ENCODE assay signal across 12 cellular contexts in the genomic region with DNA sequence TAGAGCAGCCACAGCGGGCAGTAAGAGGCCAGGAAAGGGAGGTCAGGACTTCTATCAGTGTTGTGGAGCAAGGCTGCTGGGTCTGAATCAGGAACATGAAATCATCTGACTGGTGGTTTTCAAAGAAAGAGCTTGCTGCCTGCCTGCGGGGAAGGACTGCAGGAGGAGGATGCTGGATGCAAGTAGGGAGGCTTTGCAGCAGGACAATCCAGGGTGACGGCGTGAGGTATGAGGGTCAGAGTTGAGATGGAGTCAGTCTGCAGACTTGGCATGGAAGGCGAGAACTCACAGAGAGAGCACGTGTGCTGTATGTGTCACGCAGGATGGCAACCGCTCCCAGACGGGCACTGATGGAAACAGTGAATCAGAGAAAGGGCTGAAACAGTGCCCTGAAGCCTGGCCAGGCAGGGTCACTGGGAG. TPM values are rescaled to one million over a fixed set of nuclear protein-coding genes. Genes with fewer than 3 reads are reported as not detected.
DNase-seq lines count a peak whose midpoint lies in the region; ATAC-seq, FAIRE-seq and TF ChIP-seq lines count a peak whose summit lies in the region.
"Had no signal": no experiment of that assay in that cellular context is flagged by ENCODE, and none has a peak within 500 bp of the region (broad histone marks: within the 10 kb centered on the region; RNA-seq: fewer than 3 reads in every experiment).

No MANE protein-coding gene starts in this region.

- peak overlapping the region; percentile 37 for H3K27ac ChIP-seq in astrocyte (ENCODE audit: low read depth, low read length)
- H3K27ac ChIP-seq in thoracic aorta: peak overlapping the region; percentile 71 to 96
- H3K27ac ChIP-seq in MM.1S (ENCODE audit: low read length): no peak overlapping the region

- peak; percentile 70 for ATAC-seq in thoracic aorta (ENCODE audit: insufficient number of reproducible peaks, low FRiP score, low read depth)
- ATAC-seq in GM21381 (IDR thresholded peaks at IDR 0.05; ENCODE audit: unreplicated experiment): no peak

- TF ChIP-seq CTCF in astrocyte (IDR thresholded peaks at IDR 0.05; ENCODE audit: insufficient read depth, low read depth, low read length): no peak
- no peak for TF ChIP-seq CTCF in thoracic aorta (IDR thresholded peaks at IDR 0.05)
- TF ChIP-seq CTCF in MM.1S (IDR thresholded peaks at IDR 0.05; ENCODE audit: low read length): no peak

- H3K9me2 ChIP-seq in MM.1S (replicated peaks; ENCODE audit: insufficient read depth, low read length): no peaks in the 10 kb centered on the region

- no peaks in the 10 kb centered on the region for H3K27me3 Mint-ChIP-seq in astrocyte (ENCODE audit: low read depth, unreplicated experiment)

- H3K36me3 Mint-ChIP-seq in astrocyte (ENCODE audit: low read depth, unreplicated experiment): no peaks in the 10 kb centered on the region

- H3K36me3 ChIP-seq in astrocyte (ENCODE audit: insufficient read depth, low read length): no peaks in the 10 kb centered on the region
- H3K36me3 ChIP-seq in thoracic aorta: no peaks in the 10 kb centered on the region
- no peaks in the 10 kb centered on the region for H3K36me3 ChIP-seq in MM.1S (replicated peaks; ENCODE audit: insufficient read depth, low read length)

- H3K9ac ChIP-seq in astrocyte (ENCODE audit: low read length): peak overlapping the region; percentile 38
- H3K9ac ChIP-seq in MM.1S (ENCODE audit: low read length): no peak overlapping the region

- no peak overlapping the region for H3K4me3 Mint-ChIP-seq in astrocyte (ENCODE audit: unreplicated experiment)

- no peak for FAIRE-seq in astrocyte (lab: Jason Lieb, UNC)
- FAIRE-seq: frontal cortex had no signal

- DNase-seq in SIG-M5 treated with dmso at 0.1 percent for 504 hours (lab: John Stamatoyannopoulos, UW; ENCODE audit: unreplicated experiment) (peak; percentile 25), SIG-M5 (lab: John Stamatoyannopoulos, UW) (no peak), astrocyte (ENCODE audit: low read depth) (peak; percentile 72), left kidney (ENCODE audit: low read depth, low spot score) (peak; percentile 12), thoracic aorta (ENCODE audit: low spot score) (peak; percentile 45), activated T-cell treated with anti-CD3 and anti-CD28 coated beads for 4 hours (no peak), MM.1S (no peak)
- DNase-seq: 8988T, activated gamma-delta T cell, T-helper 9 cell had no signal

- H3K4me3 ChIP-seq in astrocyte (ENCODE audit: insufficient read depth, low read depth, low read length): no peak overlapping the region
- no peak overlapping the region for H3K4me3 ChIP-seq in thoracic aorta
- H3K4me3 ChIP-seq in MM.1S (ENCODE audit: low read length): no peak overlapping the region

- no peaks in the 10 kb centered on the region for H3K79me2 ChIP-seq in astrocyte (ENCODE audit: insufficient read depth, low read length)
- H3K79me2 ChIP-seq in MM.1S (ENCODE audit: low read length): no peaks in the 10 kb centered on the region

- no peaks in the 10 kb centered on the region for H3K27me3 ChIP-seq in astrocyte (ENCODE audit: insufficient read depth, low read length)
- H3K27me3 ChIP-seq in thoracic aorta (replicated peaks; ENCODE audit: insufficient read depth): no peaks in the 10 kb centered on the region
- no peaks in the 10 kb centered on the region for H3K27me3 ChIP-seq in MM.1S (replicated peaks; ENCODE audit: insufficient read depth, low read length)

- H3K4me1 Mint-ChIP-seq in astrocyte (ENCODE audit: low read depth, unreplicated experiment): peaks cover 31% of the 10 kb centered on the region

- H3K9me3 ChIP-seq in astrocyte (ENCODE audit: insufficient read depth, low read depth, low read length) (no peaks in the 10 kb centered on the region), thoracic aorta (no peaks in the 10 kb centered on the region), MM.1S (replicated peaks; ENCODE audit: insufficient read depth, low read length) (no peaks in the 10 kb centered on the region)

- H3K4me1 ChIP-seq in astrocyte (ENCODE audit: insufficient read depth, low read length) (peaks cover 73% of the 10 kb centered on the region), thoracic aorta (ENCODE audit: control insufficient read depth in 1 of 2, low read depth in 2 of 2) (peaks cover 29 to 83% of the 10 kb centered on the region in 2 donors), MM.1S (ENCODE audit: low read length) (no peaks in the 10 kb centered on the region; the same call in 1 of the 2 replicates)

- H3K9me3 Mint-ChIP-seq in astrocyte (ENCODE audit: unreplicated experiment): no peaks in the 10 kb centered on the region

- H3K27ac Mint-ChIP-seq in astrocyte (ENCODE audit: unreplicated experiment): no peak overlapping the region

- H2AFZ ChIP-seq in astrocyte (ENCODE audit: low read depth, low read length) (peak overlapping the region; percentile 2), MM.1S (ENCODE audit: low read length) (no peak overlapping the region)

- no peaks in the 10 kb centered on the region for H3F3A ChIP-seq in MM.1S (ENCODE audit: insufficient read depth, low read length)

- H4K20me1 ChIP-seq in astrocyte (ENCODE audit: insufficient read depth, low read length): no peaks in the 10 kb centered on the region
- no peaks in the 10 kb centered on the region for H4K20me1 ChIP-seq in MM.1S (ENCODE audit: insufficient read depth, low read length)

- H3K4me2 ChIP-seq in astrocyte (ENCODE audit: low read length): peak overlapping the region; percentile 52
- no peak overlapping the region for H3K4me2 ChIP-seq in MM.1S (ENCODE audit: low read depth, low read length)

RNA-seq across cellular contexts. Expression of gene CD93, which starts 59.2 kb away (rescaled TPM):
- total RNA-seq in astrocyte (0.02 TPM in 1 of 2 replicates, not detected in the other), thoracic aorta (100 to 1,000 TPM in 1 of 2 donors, 10 to 100 TPM in 1; 99.2 to 163 TPM)

Comparison
In these comparisons a context has a peak if more than half of its experiments do, and no peak if none do; other contexts are left out.
1. DNase-seq: peak in SIG-M5 treated with dmso at 0.1 percent for 504 hours (single experiment), astrocyte (single experiment), left kidney (single experiment) and thoracic aorta (single experiment); none in SIG-M5 (single experiment), activated T-cell treated with anti-CD3 and anti-CD28 coated beads for 4 hours (single experiment) and MM.1S (single experiment).
2. RNA of gene CD93, which starts 59.2 kb away (total RNA-seq): 99.2 to 163 TPM in thoracic aorta; 0.02 TPM in astrocyte; every median in the first group is over 10 times any median in the second.